In genomic region chr12:108856170-108856427, GRCh38 we compare ENCODE assay signal across 8 cellular contexts. TPM values are rescaled to one million over a fixed set of nuclear protein-coding genes. Genes with fewer than 3 reads are reported as not detected.
DNase-seq lines count a peak whose midpoint lies in the region; ATAC-seq and TF ChIP-seq lines count a peak whose summit lies in the region.

No MANE protein-coding gene starts in this region.

- BruUV-seq in Panc1 (replicated peaks; lab: Mats Ljungman, UMichigan) = no TSS peak

- H2AK5ac ChIP-seq in neuronal stem cell (ENCODE audit: low read depth, low read length) = peak overlapping the region; percentile 28

- H3K4me1 ChIP-seq in BLaER1 treated with 17β-estradiol and CSF1 and Interleukin-3, amounts not matched to agents 10 nM and 100 nM = peaks cover 45 to 86% (median 68%) of the 10 kb centered on the region in 10 experiments
- peaks cover 47% of the 10 kb centered on the region for H3K4me1 ChIP-seq in Panc1 (ENCODE audit: control insufficient read depth, insufficient read depth, low read length)
- H3K4me1 ChIP-seq in endocrine pancreas (ENCODE audit: control insufficient read depth, insufficient read depth, low read length) = no peaks in the 10 kb centered on the region
- peaks cover 18 to 29% of the 10 kb centered on the region in 2 donors for H3K4me1 ChIP-seq in neuronal stem cell (ENCODE audit: control insufficient read depth in 2 of 2, insufficient read depth in 1 of 2, low read depth in 1 of 2, low read length in 2 of 2)

- peak overlapping the region; percentile 94 for H3K18ac ChIP-seq in neuronal stem cell (ENCODE audit: low read length)

- H3K4me2 ChIP-seq in BLaER1 treated with 17β-estradiol and CSF1 and Interleukin-3, amounts not matched to agents 10 nM and 100 nM = peak overlapping the region; percentile 81 to 99 (median 96)
- H3K4me2 ChIP-seq in neuronal stem cell (ENCODE audit: insufficient read depth, low read length, poor library complexity, severe bottlenecking) = peak overlapping the region; percentile 72

- H2BK12ac ChIP-seq in neuronal stem cell (ENCODE audit: low read length) = peak overlapping the region; percentile 18

- no peak for TF ChIP-seq CTCF in Panc1 (IDR thresholded peaks at IDR 0.05)

- no peak overlapping the region for H3K23ac ChIP-seq in neuronal stem cell (ENCODE audit: low read depth, low read length, poor library complexity)

- no peaks in the 10 kb centered on the region for H3K27me3 ChIP-seq in BLaER1 treated with 17β-estradiol and CSF1 and Interleukin-3, amounts not matched to agents 10 nM and 100 nM
- H3K27me3 ChIP-seq in Panc1 (ENCODE audit: control insufficient read depth, insufficient read depth, low read length) = no peaks in the 10 kb centered on the region
- no peaks in the 10 kb centered on the region for H3K27me3 ChIP-seq in endocrine pancreas (ENCODE audit: control insufficient read depth, insufficient read depth, low read length)
- H3K27me3 ChIP-seq in neuronal stem cell (ENCODE audit: control insufficient read depth in 3 of 3, insufficient read depth in 3 of 3, low read depth in 1 of 3, low read length in 3 of 3) = no peaks in the 10 kb centered on the region

- WGBS in neuronal stem cell (ENCODE audit: extremely low coverage in 2 of 2, insufficient read length in 2 of 2, insufficient replicate concordance in 1 of 2), 2 donors = no CpG with 5 or more reads among the region's 6 CpGs

- no peak overlapping the region for H2AFZ ChIP-seq in neuronal stem cell (ENCODE audit: low read length)

- H3K79me1 ChIP-seq in neuronal stem cell (ENCODE audit: low read depth, low read length) = peaks cover 7% of the 10 kb centered on the region

- POLR2A ChIA-PET in Panc1 (lab: Charles Lee) = no interaction called here

- in situ Hi-C loops in Panc1 (cut with HindIII; ENCODE audit: low pct_unique_long_range_greater_than_20kb, low sequenced_read_pairs) = no loop called here

- H4K8ac ChIP-seq in neuronal stem cell (ENCODE audit: low read depth, low read length) = no peak overlapping the region

- peak overlapping the region; percentile 18 for H2BK15ac ChIP-seq in neuronal stem cell (ENCODE audit: low read length)

- DNase-seq in Panc1 (ENCODE audit: low read depth, low spot score) = no peak
- DNase-seq in neuronal stem cell (ENCODE audit: low spot score) = no peak
- DNase-seq in activated effector memory CD4-positive, alpha-beta T cell treated with Interleukin-2 at 50 U/mL for 16 hours = no peak
- no peak for DNase-seq in NCI-H82 (lab: John Stamatoyannopoulos, UW)
- DNase-seq in GM03348 (ENCODE audit: low spot score) = no peak

- peak; percentile 4; the same call in 1 of the 2 replicates for ATAC-seq in Panc1
- ATAC-seq in GM19397 (IDR thresholded peaks at IDR 0.05; ENCODE audit: unreplicated experiment) = no peak

- H3K36me3 ChIP-seq in BLaER1 treated with 17β-estradiol and CSF1 and Interleukin-3, amounts not matched to agents 10 nM and 100 nM = peaks cover 4 to 29% (median 21%) of the 10 kb centered on the region in 11 experiments; a peak in 18 of 22 replicates
- peaks cover 3% of the 10 kb centered on the region for H3K36me3 ChIP-seq in Panc1 (ENCODE audit: control insufficient read depth, insufficient read depth, low read length)
- H3K36me3 ChIP-seq in endocrine pancreas (ENCODE audit: control insufficient read depth, insufficient read depth, low read length) = no peaks in the 10 kb centered on the region
- H3K36me3 ChIP-seq in neuronal stem cell (replicated peaks in 1 of 2; ENCODE audit: control insufficient read depth in 2 of 2, insufficient read depth in 2 of 2, low read length in 2 of 2) = peaks cover 2 to 39% of the 10 kb centered on the region in 2 donors

- peak overlapping the region; percentile 81 to 97 (median 90); a peak in 17 of 20 replicates for H3K4me3 ChIP-seq in BLaER1 treated with 17β-estradiol and CSF1 and Interleukin-3, amounts not matched to agents 10 nM and 100 nM
- H3K4me3 ChIP-seq in Panc1 (ENCODE audit: low read depth in 2 of 2, low read length in 2 of 2) (peak overlapping the region; percentile 61 to 99), endocrine pancreas (ENCODE audit: control insufficient read depth, insufficient read depth, low read length) (peak overlapping the region; percentile 57), neuronal stem cell (ENCODE audit: low read length in 2 of 2) (peak overlapping the region; percentile 84 to 92)

- CTCF ChIA-PET in Panc1 (lab: Charles Lee) = no interaction called here

- H4K91ac ChIP-seq in neuronal stem cell (ENCODE audit: low read depth, low read length, poor library complexity) = peak overlapping the region; percentile 38

- peak overlapping the region in 9 of 11 experiments; percentile 86 to 92 (median 89); a peak in 13 of 22 replicates for H3K27ac ChIP-seq in BLaER1 treated with 17β-estradiol and CSF1 and Interleukin-3, amounts not matched to agents 10 nM and 100 nM
- H3K27ac ChIP-seq in Panc1 (ENCODE audit: low read length) = peak overlapping the region; percentile 89
- H3K27ac ChIP-seq in neuronal stem cell (replicated peaks; ENCODE audit: low read length) = peak overlapping the region; percentile 50

- peak overlapping the region; percentile 47 for H2BK5ac ChIP-seq in neuronal stem cell (ENCODE audit: low read length)

- H3K14ac ChIP-seq in neuronal stem cell (ENCODE audit: low read length) = peak overlapping the region; percentile 91

- no peak overlapping the region for H3K4ac ChIP-seq in neuronal stem cell (ENCODE audit: low read length)

- H2BK120ac ChIP-seq in neuronal stem cell (ENCODE audit: low read depth, low read length) = no peak overlapping the region

- peak overlapping the region; percentile 90 to 96 (median 93); a peak in 21 of 22 replicates for H3K9ac ChIP-seq in BLaER1 treated with 17β-estradiol and CSF1 and Interleukin-3, amounts not matched to agents 10 nM and 100 nM
- H3K9ac ChIP-seq in endocrine pancreas (ENCODE audit: control insufficient read depth, insufficient read depth, low read length) (peak overlapping the region; percentile 13), neuronal stem cell (ENCODE audit: low read depth, low read length, poor library complexity) (peak overlapping the region; percentile 95)

- intact Hi-C loops in Panc1 (cut with micrococcal nuclease; ENCODE audit: unreplicated experiment) = loop anchor here (10.0 kb wide), 1 partner anchor 239 kb away; the partner anchor contains the start of genes ALKBH2 and UNG

- peaks cover 3 to 40% (median 21%) of the 10 kb centered on the region in 11 experiments; a peak in 16 of 22 replicates for H4K20me1 ChIP-seq in BLaER1 treated with 17β-estradiol and CSF1 and Interleukin-3, amounts not matched to agents 10 nM and 100 nM

- peaks cover 0 to 6% (median 0%) of the 10 kb centered on the region in 11 experiments; a peak in 6 of 22 replicates for H3K9me3 ChIP-seq in BLaER1 treated with 17β-estradiol and CSF1 and Interleukin-3, amounts not matched to agents 10 nM and 100 nM (replicated peaks in 1 of 11)
- H3K9me3 ChIP-seq in Panc1 (ENCODE audit: control insufficient read depth, insufficient read depth, low read depth, low read length) (no peaks in the 10 kb centered on the region; the same call in 1 of the 2 replicates), endocrine pancreas (ENCODE audit: control insufficient read depth, low read length) (no peaks in the 10 kb centered on the region), neuronal stem cell (replicated peaks in 1 of 2; ENCODE audit: control insufficient read depth in 2 of 2, insufficient read depth in 1 of 2, low read depth in 1 of 2, low read length in 2 of 2) (peaks cover 2 to 10% of the 10 kb centered on the region in 2 donors)

RNA-seq across cellular contexts. Expression of gene SSH1, which starts 1.3 kb away (rescaled TPM):
- 58.6 TPM for total RNA-seq in Panc1 (2021; ENCODE audit: unreplicated experiment)
- 40.0 TPM for polyA plus RNA-seq in Panc1 (2012; ENCODE audit: insufficient read length)
- polyA plus RNA-seq in neuronal stem cell (2013, experiment 1 of 2) = 9.8 TPM
- polyA plus RNA-seq in neuronal stem cell (2013, experiment 2 of 2) = 9.7 TPM

RNA-seq across cellular contexts. Expression of gene DAO, which starts 23.8 kb away (rescaled TPM):
- total RNA-seq in Panc1 (2021; ENCODE audit: unreplicated experiment) = not detected
- polyA plus RNA-seq in Panc1 (2012; ENCODE audit: insufficient read length) = not detected
- not detected for polyA plus RNA-seq in neuronal stem cell (2013, experiment 1 of 2)
- not detected for polyA plus RNA-seq in neuronal stem cell (2013, experiment 2 of 2)

Comparison
In these comparisons a context has a peak if more than half of its experiments do, and no peak if none do; other contexts are left out.
1. H3K9ac ChIP-seq: peak in every context shown above with its lines; median percentile 95 in neuronal stem cell; 93 in BLaER1 treated with 17β-estradiol and CSF1 and Interleukin-3, amounts not matched to agents 10 nM and 100 nM; 13 in endocrine pancreas.